25 cellular contexts compared by ENCODE assay signal in genomic region chr2:113712941-113713340, GRCh38.
"Had no signal": no experiment of that assay in that cellular context is flagged by ENCODE, and none has a peak within 500 bp of the region (broad histone marks: within the 10 kb centered on the region; RNA-seq: fewer than 3 reads in every experiment).

No MANE protein-coding gene starts in this region.

- H3K4me3 ChIP-seq: coronary artery, esophagus squamous epithelium, lung, psoas muscle, right lobe of liver, thoracic aorta, transverse colon, vagina had no signal

- DNase-seq: dermis blood vessel endothelial cell; effector memory CD4-positive, alpha-beta T cell; erythroblast; esophagus squamous epithelium; foreskin melanocyte; glutamatergic neuron; midbrain; naive thymus-derived CD8-positive, alpha-beta T cell; nephron progenitor cell; nucleus accumbens; psoas muscle; retina; right lobe of liver; small intestine; stimulated activated CD4-positive, alpha-beta T cell treated with anti-CD3 and anti-CD28 coated beads, Interleukin-15, amount 100 ng/mL, for 24 hours; stimulated activated CD4-positive, alpha-beta T cell treated with anti-CD3 and anti-CD28 coated beads, Interleukin-2, amount 100 ng/mL, for 48 hours; stimulated activated naive B cell treated with anti-CD40 and anti-IgM and Interleukin-4, amounts not matched to agents 10 μg/mL and 1 μg/mL and 100 μg/mL, for 72 hours; transverse colon had no signal

- H3K4me1 ChIP-seq: esophagus squamous epithelium, psoas muscle, vagina had no signal

- H3K27ac ChIP-seq: coronary artery, esophagus squamous epithelium, psoas muscle, right lobe of liver, thoracic aorta, transverse colon, vagina had no signal

- H3K27me3 Mint-ChIP-seq: memory B cell; naive thymus-derived CD8-positive, alpha-beta T cell; stimulated activated naive B cell treated with anti-CD40 and anti-IgM and Interleukin-4, amounts not matched to agents 10 μg/mL and 1 μg/mL and 100 μg/mL, for 72 hours; stimulated activated naive CD8-positive, alpha-beta T cell treated with anti-CD3 and anti-CD28 coated beads, Interleukin-15, Interleukin-2, amounts not matched to agents 100 ng/mL and 50 ng/mL, for 24 hours had no signal

- H3K4me3 Mint-ChIP-seq: memory B cell; naive thymus-derived CD8-positive, alpha-beta T cell; nephron progenitor cell; stimulated activated naive B cell treated with anti-CD40 and anti-IgM and Interleukin-4, amounts not matched to agents 10 μg/mL and 1 μg/mL and 100 μg/mL, for 72 hours; stimulated activated naive CD8-positive, alpha-beta T cell treated with anti-CD3 and anti-CD28 coated beads, Interleukin-15, Interleukin-2, amounts not matched to agents 100 ng/mL and 50 ng/mL, for 24 hours had no signal

- H3K27me3 ChIP-seq: esophagus squamous epithelium, right lobe of liver, transverse colon, vagina had no signal

- H3K9me3 Mint-ChIP-seq: memory B cell; naive thymus-derived CD8-positive, alpha-beta T cell; nephron progenitor cell; stimulated activated naive B cell treated with anti-CD40 and anti-IgM and Interleukin-4, amounts not matched to agents 10 μg/mL and 1 μg/mL and 100 μg/mL, for 72 hours; stimulated activated naive CD8-positive, alpha-beta T cell treated with anti-CD3 and anti-CD28 coated beads, Interleukin-15, Interleukin-2, amounts not matched to agents 100 ng/mL and 50 ng/mL, for 24 hours had no signal

- H3K27ac Mint-ChIP-seq: memory B cell; nephron progenitor cell; stimulated activated naive CD8-positive, alpha-beta T cell treated with anti-CD3 and anti-CD28 coated beads, Interleukin-15, Interleukin-2, amounts not matched to agents 100 ng/mL and 50 ng/mL, for 24 hours had no signal

- H3K4me1 Mint-ChIP-seq: nephron progenitor cell had no signal

- ATAC-seq: left lobe of liver; naive thymus-derived CD8-positive, alpha-beta T cell; psoas muscle; right lobe of liver; stimulated activated naive B cell treated with anti-CD40 and anti-IgM and Interleukin-4, amounts not matched to agents 10 μg/mL and 1 μg/mL and 100 μg/mL, for 72 hours had no signal

- H3K9me3 ChIP-seq: esophagus squamous epithelium, psoas muscle, right lobe of liver, thoracic aorta, transverse colon, vagina had no signal
